ENCODE assay signal across 18 cellular contexts in the genomic region with DNA sequence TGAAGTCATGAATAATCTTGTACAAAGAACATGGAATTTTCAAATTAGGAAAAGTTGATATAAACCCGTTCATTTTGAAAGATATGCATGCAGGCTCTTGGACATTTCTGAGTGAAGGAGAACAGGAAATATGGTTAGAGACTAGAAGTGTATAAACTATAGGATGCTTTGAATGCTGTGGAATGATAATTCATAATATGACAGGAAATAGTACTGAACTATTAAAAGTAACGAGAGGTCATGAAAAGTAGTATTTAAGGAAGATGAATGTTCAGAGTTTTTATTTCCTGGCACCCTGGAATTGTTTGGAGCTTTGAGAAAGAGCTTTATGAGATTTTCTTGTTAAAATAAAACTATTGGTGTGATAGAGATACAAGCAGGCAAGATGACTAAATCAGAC. TPM values are rescaled to one million over a fixed set of nuclear protein-coding genes. Genes with fewer than 3 reads are reported as not detected.
DNase-seq lines count a peak whose midpoint lies in the region; ATAC-seq and TF ChIP-seq lines count a peak whose summit lies in the region.
"Had no signal": no experiment of that assay in that cellular context is flagged by ENCODE, and none has a peak within 500 bp of the region (broad histone marks: within the 10 kb centered on the region; RNA-seq: fewer than 3 reads in every experiment).

No MANE protein-coding gene starts in this region.

- DNase-seq in A673 (ENCODE audit: low spot score) (peak; percentile 73), GM04504 (ENCODE audit: low read depth) (peak; percentile 3), RKO (ENCODE audit: low spot score) (no peak)
- DNase-seq: AML-193; CD4-positive, alpha-beta T cell; DMS79 treated with DMSO at 0.1 percent for 48 hours; EL; GOT3; H7; KBM-7 had no signal

- no peak overlapping the region for H3K4me3 ChIP-seq in A673 (ENCODE audit: low read depth, low read length, poor library complexity, severe bottlenecking)

- peak; percentile 63 for ATAC-seq in SK-N-SH treated with all-trans-retinoic acid at 6 μM for 48 hours
- ATAC-seq in GM18502 (IDR thresholded peaks at IDR 0.05; ENCODE audit: poor library complexity, unreplicated experiment) = no peak
- no peak for ATAC-seq in GM19452 (IDR thresholded peaks at IDR 0.05; ENCODE audit: unreplicated experiment)
- ATAC-seq: HCT116, HepG2 had no signal

- intact Hi-C loops in A673 (cut with micrococcal nuclease; ENCODE audit: unreplicated experiment) = no loop called here

- CTCF ChIA-PET in A673 (lab: Charles Lee) = no interaction called here

- POLR2A ChIA-PET in A673 (lab: Charles Lee; ENCODE audit: low non-redundant PET) = no interaction called here

- H3K4me1 ChIP-seq in A673 (ENCODE audit: insufficient read depth, low read length, poor library complexity, severe bottlenecking) = peaks cover 27% of the 10 kb centered on the region

- H3K27me3 ChIP-seq in A673 (replicated peaks; ENCODE audit: insufficient read depth, low read depth, low read length, poor library complexity) = no peaks in the 10 kb centered on the region

- H3K9me3 ChIP-seq in A673 (ENCODE audit: low read depth, low read length, poor library complexity, severe bottlenecking) = no peaks in the 10 kb centered on the region

- peak overlapping the region; percentile 25 for H3K27ac ChIP-seq in A673 (ENCODE audit: low read depth, low read length, poor library complexity, severe bottlenecking)
- H3K27ac ChIP-seq: C4-2B had no signal

- TF ChIP-seq CTCF in A673 (conservative IDR thresholded peaks at IDR 0.05; ENCODE audit: low read depth, low read length) = no peak

- H3K36me3 ChIP-seq in A673 (ENCODE audit: insufficient read depth, low read length, poor library complexity, severe bottlenecking) = no peaks in the 10 kb centered on the region

- BruUV-seq in A673 (replicated peaks; lab: Mats Ljungman, UMichigan) = no TSS peak

TF ChIP-seq in SK-N-SH treated with all-trans-retinoic acid at 6 μM for 48 hours, 23 proteins besides CTCF, POLR2A, EP300 and RAD21:
- 0 out of 2 replicates have a peak, but pooled peaks have one; percentile 12 for TF ChIP-seq TOX (CRISPR knock-in tag; IDR thresholded peaks at IDR 0.05; ENCODE audit: borderline replicate concordance)
- no peak for TF ChIP-seq PPARA (CRISPR knock-in tag; IDR thresholded peaks at IDR 0.05; ENCODE audit: borderline replicate concordance)

RNA-seq across cellular contexts. Expression of gene CRB1, which starts 18.7 kb away (rescaled TPM):
- total RNA-seq in A673 (2021) = 0.13 TPM in 1 of 2 replicates, not detected in the other
- total RNA-seq: A172, G401, H7, HepG2 had no signal

RNA-seq across cellular contexts. Expression of gene ZBTB41, which starts 48.2 kb away (rescaled TPM):
- total RNA-seq in A673 (2021) = 9.3 and 9.6 TPM in 2 replicates
